Comparison of ENCODE assay signal across 8 cellular contexts in genomic region chr19:15331419-15332310, GRCh38. TPM values are rescaled to one million over a fixed set of nuclear protein-coding genes. Genes with fewer than 3 reads are reported as not detected.
DNase-seq lines count a peak whose midpoint lies in the region; ATAC-seq and TF ChIP-seq lines count a peak whose summit lies in the region.

No MANE protein-coding gene starts in this region.

- no peaks in the 10 kb centered on the region for H3K27me3 ChIP-seq in liver (ENCODE audit: control insufficient read depth in 4 of 4, insufficient read depth in 4 of 4, low read length in 3 of 4)

- ATAC-seq in GM21576 (IDR thresholded peaks at IDR 0.05; ENCODE audit: unreplicated experiment) (peak; percentile 12), HG03457 (IDR thresholded peaks at IDR 0.05; ENCODE audit: unreplicated experiment) (no peak)

- peaks cover 1% of the 10 kb centered on the region for H3K36me3 Mint-ChIP-seq in chondrocyte (ENCODE audit: low read depth)

- H3K9me3 Mint-ChIP-seq in chondrocyte (ENCODE audit: low read depth), result no peaks in the 10 kb centered on the region

- H3K27ac ChIP-seq in liver (ENCODE audit: low read depth in 1 of 2, low read length in 2 of 2), result peak overlapping the region; percentile 91 to 98

- peak overlapping the region; percentile 95 for H3K4me3 Mint-ChIP-seq in chondrocyte (ENCODE audit: unreplicated experiment)

- no peaks in the 10 kb centered on the region for H3K27me3 Mint-ChIP-seq in chondrocyte (ENCODE audit: low read depth)

- H3K4me3 ChIP-seq in liver (ENCODE audit: low read depth in 1 of 3, low read length in 3 of 3), result peak overlapping the region; percentile 80 to 99 (median 99)

- H3K27ac Mint-ChIP-seq in chondrocyte (ENCODE audit: unreplicated experiment), result peak overlapping the region; percentile 99

- peaks cover 58% of the 10 kb centered on the region for H3K4me1 Mint-ChIP-seq in chondrocyte (ENCODE audit: low read depth)

- DNase-seq in COR-L47 (lab: John Stamatoyannopoulos, UW) (peak; percentile 39), M059J (ENCODE audit: low read depth) (peak; percentile 44), chondrocyte (ENCODE audit: low spot score) (no peak)
- DNase-seq in activated CD4-positive, CD25-positive, alpha-beta regulatory T cell treated with anti-CD3 and anti-CD28 coated beads, Interleukin-2, amount 50 U/mL, for 72 hours, result peak; percentile 78
- peak; percentile 63 to 65 for DNase-seq in stimulated activated CD4-positive, alpha-beta T cell treated with anti-CD3 and anti-CD28 coated beads, Interleukin-4, amount 100 ng/mL, for 4 hours

- no peaks in the 10 kb centered on the region for H3K36me3 ChIP-seq in liver (ENCODE audit: control insufficient read depth in 4 of 4, insufficient read depth in 3 of 4, low read depth in 1 of 4, low read length in 3 of 4)

- under 1% methylated on average over 122 of the region's 122 CpGs for WGBS in liver

- peak overlapping the region; percentile 87 to 88 for H3K9ac ChIP-seq in liver (ENCODE audit: low read depth in 1 of 2, low read length in 2 of 2)

- peaks cover 7 to 34% (median 34%) of the 10 kb centered on the region in 4 donors for H3K4me1 ChIP-seq in liver (ENCODE audit: control insufficient read depth in 4 of 4, insufficient read depth in 4 of 4, low read length in 3 of 4)

- H3K9me3 ChIP-seq in liver (ENCODE audit: control insufficient read depth in 4 of 4, low read length in 3 of 4), result no peaks in the 10 kb centered on the region

- TF ChIP-seq CTCF in chondrocyte (IDR thresholded peaks at IDR 0.05), result no peak
- TF ChIP-seq CTCF in liver (IDR thresholded peaks at IDR 0.05; ENCODE audit: low read depth, low read length, missing input control), result no peak

- no peak for TF ChIP-seq RAD21 in liver (IDR thresholded peaks at IDR 0.05)

TF ChIP-seq in liver, 16 proteins besides CTCF, POLR2A, EP300 and RAD21:
- TF ChIP-seq EGR1 (IDR thresholded peaks at IDR 0.05; ENCODE audit: low read depth in 2 of 2) (peak in 1 of 2 donors; percentile 11), NR2F2 (IDR thresholded peaks at IDR 0.05) (no peak)

RNA-seq across cellular contexts. Expression of gene BRD4, which starts 0.7 kb away (rescaled TPM):
- total RNA-seq in M059J (2014; rRNA removed; shearing (Covaris generic)), result 17.8 and 19.9 TPM in 2 replicates
- total RNA-seq in chondrocyte (83.8 to 108 TPM (median 104 TPM) in 3 replicates), liver (10 to 100 TPM; 20.2 to 20.7 TPM)
- 10 to 100 TPM; 13.6 to 25.8 TPM for polyA plus RNA-seq in liver

RNA-seq across cellular contexts. Expression of gene AKAP8, which starts 47.9 kb away (rescaled TPM):
- total RNA-seq in M059J (2014; rRNA removed; shearing (Covaris generic)), result 10.1 and 16.4 TPM in 2 replicates
- 21.3 to 23.5 TPM (median 23.0 TPM) in 3 replicates for total RNA-seq in chondrocyte
- 10 to 100 TPM; 12.0 to 12.4 TPM for total RNA-seq in liver
- polyA plus RNA-seq in liver, result 1 to 10 TPM; 7.5 to 7.7 TPM
